Comparison of ENCODE assay signal across 18 cellular contexts in the genomic region with DNA sequence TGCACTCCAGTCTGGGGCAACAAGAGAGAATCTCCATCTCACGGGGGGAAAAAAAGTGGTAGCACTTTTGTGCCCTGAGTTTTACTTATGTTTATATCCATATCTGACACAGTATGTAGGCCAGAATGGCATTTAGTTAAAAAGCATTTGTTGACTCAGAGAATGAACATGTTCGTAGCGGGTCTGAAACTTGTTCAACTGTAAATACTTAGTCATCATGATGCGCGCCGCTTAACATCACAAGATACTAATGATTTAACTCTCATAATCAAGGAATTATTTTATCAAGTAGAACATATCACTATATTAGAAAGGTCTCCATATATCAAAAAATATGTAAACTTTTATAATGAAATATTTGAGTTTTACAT. TPM values are rescaled to one million over a fixed set of nuclear protein-coding genes. Genes with fewer than 3 reads are reported as not detected.
DNase-seq lines count a peak whose midpoint lies in the region; TF ChIP-seq lines count a peak whose summit lies in the region.
"Had no signal": no experiment of that assay in that cellular context is flagged by ENCODE, and none has a peak within 500 bp of the region (broad histone marks: within the 10 kb centered on the region; RNA-seq: fewer than 3 reads in every experiment).

No MANE protein-coding gene starts in this region.

- H3K4me3 ChIP-seq in adipocyte (ENCODE audit: low read length) (no peak overlapping the region), fibroblast of lung (replicated peaks in 1 of 4; ENCODE audit: control extremely low read depth in 1 of 4, insufficient read depth in 1 of 4, low read depth in 3 of 4, low read length in 4 of 4) (no peak overlapping the region)
- H3K4me3 ChIP-seq: lower lobe of right lung, skin epidermis, stomach had no signal

- TF ChIP-seq CTCF in HFFc6 (IDR thresholded peaks at IDR 0.05) (no peak), fibroblast of lung (conservative IDR thresholded peaks at IDR 0.05 in 1 of 2, IDR thresholded peaks at IDR 0.05 in 1 of 2; ENCODE audit: low read depth in 1 of 2, low read length in 2 of 2) (no peak), osteocyte (IDR thresholded peaks at IDR 0.05) (no peak)

- H3K4me1 ChIP-seq in adipocyte (ENCODE audit: control insufficient read depth, insufficient read depth, low read length) (peaks cover 5% of the 10 kb centered on the region), fibroblast of lung (ENCODE audit: control insufficient read depth, extremely low read depth, insufficient read depth, low read length) (no peaks in the 10 kb centered on the region)

- no peak overlapping the region for H2AFZ ChIP-seq in fibroblast of lung (ENCODE audit: low read length)

- H3K9me3 Mint-ChIP-seq in HFFc6 (no peaks in the 10 kb centered on the region), osteocyte (ENCODE audit: unreplicated experiment) (no peaks in the 10 kb centered on the region)
- H3K9me3 Mint-ChIP-seq: activated T-cell treated with anti-CD3 and anti-CD28 coated beads, Interleukin-2, amount 50 U/mL, for 72 hours; CD4-positive, alpha-beta T cell; IgD-negative memory B cell; T-helper 1 cell treated with Interleukin-12 subunit alpha and Interleukin-12 subunit beta and Interleukin-4 antibody, amounts not matched to agents 30 μg/mL and 1 μg/mL, for 36 hours had no signal

- H4K20me1 ChIP-seq in fibroblast of lung (ENCODE audit: control insufficient read depth, extremely low read depth, insufficient read depth, low read length) = no peaks in the 10 kb centered on the region

- H3K27ac ChIP-seq in fibroblast of lung (ENCODE audit: insufficient read depth, low read length) = no peak overlapping the region
- H3K27ac ChIP-seq: lower lobe of right lung, stomach had no signal

- no peaks in the 10 kb centered on the region for H3K36me3 ChIP-seq in adipocyte (ENCODE audit: control insufficient read depth, insufficient read depth, low read length, severe bottlenecking)
- H3K36me3 ChIP-seq in fibroblast of lung (ENCODE audit: control insufficient read depth, insufficient read depth, low read length) = no peaks in the 10 kb centered on the region
- H3K36me3 ChIP-seq: lower lobe of right lung had no signal

- no peak overlapping the region for H3K4me2 ChIP-seq in fibroblast of lung (ENCODE audit: extremely low read depth, insufficient read depth, low read length)

- no peaks in the 10 kb centered on the region for H3K27me3 Mint-ChIP-seq in HFFc6 (ENCODE audit: insufficient read depth)
- no peaks in the 10 kb centered on the region for H3K27me3 Mint-ChIP-seq in osteocyte (ENCODE audit: unreplicated experiment)
- H3K27me3 Mint-ChIP-seq: CD4-positive, alpha-beta T cell; IgD-negative memory B cell had no signal

- H3K27ac Mint-ChIP-seq in HFFc6 (peak overlapping the region; percentile 60; the same call in 1 of the 2 replicates), osteocyte (ENCODE audit: unreplicated experiment) (peak overlapping the region; percentile 57)
- H3K27ac Mint-ChIP-seq: activated T-cell treated with anti-CD3 and anti-CD28 coated beads, Interleukin-2, amount 50 U/mL, for 72 hours; CD4-positive, alpha-beta T cell; IgD-negative memory B cell; T-helper 1 cell treated with Interleukin-12 subunit alpha and Interleukin-12 subunit beta and Interleukin-4 antibody, amounts not matched to agents 30 μg/mL and 1 μg/mL, for 36 hours had no signal

- H3K9me3 ChIP-seq in adipocyte (ENCODE audit: control insufficient read depth, low read length) = no peaks in the 10 kb centered on the region
- H3K9me3 ChIP-seq in fibroblast of lung (ENCODE audit: control insufficient read depth, insufficient read depth, low read depth, low read length) = no peaks in the 10 kb centered on the region
- H3K9me3 ChIP-seq: lower lobe of right lung, stomach had no signal

- no peak overlapping the region; the same call in 1 of the 2 replicates for H3K4me3 Mint-ChIP-seq in HFFc6
- H3K4me3 Mint-ChIP-seq in osteocyte (ENCODE audit: unreplicated experiment) = no peak overlapping the region
- H3K4me3 Mint-ChIP-seq: activated T-cell treated with anti-CD3 and anti-CD28 coated beads, Interleukin-2, amount 50 U/mL, for 72 hours; CD4-positive, alpha-beta T cell; T-helper 1 cell treated with Interleukin-12 subunit alpha and Interleukin-12 subunit beta and Interleukin-4 antibody, amounts not matched to agents 30 μg/mL and 1 μg/mL, for 36 hours had no signal

- DNase-seq in HFFc6 = peak; percentile 30
- peak; percentile 19 for DNase-seq in adipocyte (ENCODE audit: low read depth)
- DNase-seq in fibroblast of lung (ENCODE audit: low read depth in 2 of 2) = peak; percentile 80 to 90
- no peak for DNase-seq in osteocyte (ENCODE audit: extremely low spot score, unreplicated experiment)
- no peak for DNase-seq in D341Med (ENCODE audit: low spot score)
- DNase-seq in NCI-H146 (lab: John Stamatoyannopoulos, UW) = no peak
- no peak for DNase-seq in islet precursor cell
- DNase-seq in Kasumi-1 (lab: John Stamatoyannopoulos, UW) = no peak
- DNase-seq: CD4-positive, alpha-beta T cell; effector memory CD4-positive, alpha-beta T cell; lower lobe of right lung; NCI-H510A; RPMI8226; stomach had no signal

- peaks cover 18% of the 10 kb centered on the region; the same call in 1 of the 2 replicates for H3K4me1 Mint-ChIP-seq in HFFc6 (ENCODE audit: low read depth)
- H3K4me1 Mint-ChIP-seq in osteocyte (ENCODE audit: unreplicated experiment) = peaks cover 15% of the 10 kb centered on the region

- no peaks in the 10 kb centered on the region for H3K79me2 ChIP-seq in fibroblast of lung (ENCODE audit: control insufficient read depth, insufficient read depth, low read length)

- H3K27me3 ChIP-seq in adipocyte (replicated peaks; ENCODE audit: control insufficient read depth, insufficient read depth, low read length) = no peaks in the 10 kb centered on the region
- no peaks in the 10 kb centered on the region for H3K27me3 ChIP-seq in fibroblast of lung (ENCODE audit: control insufficient read depth, insufficient read depth, low read length)
- H3K27me3 ChIP-seq: stomach had no signal

- H3K9ac ChIP-seq in adipocyte (ENCODE audit: low read length) = no peak overlapping the region
- no peak overlapping the region for H3K9ac ChIP-seq in fibroblast of lung (ENCODE audit: insufficient read depth, low read length)

- H3K36me3 Mint-ChIP-seq in HFFc6 (ENCODE audit: low read depth) (no peaks in the 10 kb centered on the region), osteocyte (ENCODE audit: unreplicated experiment) (peaks cover 2% of the 10 kb centered on the region)
- H3K36me3 Mint-ChIP-seq: IgD-negative memory B cell had no signal

RNA-seq across cellular contexts. Expression of a gene that starts 55.3 kb away (rescaled TPM):
- under 1 TPM in 2 of 6 experiments, not detected in 4; 0.18 to 0.19 TPM for total RNA-seq in HFFc6 (2021; fragmentation: NEBNext Ultra II Directional; extraction: Animal tissue kit (Norgen Biotek cat#: 25700))
- total RNA-seq in fibroblast of lung (0.26 and 0.66 TPM in 2 replicates), osteocyte (0.81 and 0.86 TPM in 2 replicates)
- polyA plus RNA-seq in fibroblast of lung = 0.06 and 0.10 TPM in 2 replicates
- 0.13 and 0.31 TPM in 2 replicates for polyA plus RNA-seq in fibroblast of lung (2012)
- polyA minus RNA-seq in fibroblast of lung (ENCODE audit: low replicate concordance) = 0.43 and 4.1 TPM in 2 replicates

RNA-seq across cellular contexts. Expression of a gene that starts 58.5 kb away (rescaled TPM):
- 10 to 100 TPM; 23.4 to 30.0 (median 27.1) TPM for total RNA-seq in HFFc6 (2021; fragmentation: NEBNext Ultra II Directional; extraction: Animal tissue kit (Norgen Biotek cat#: 25700))
- total RNA-seq in fibroblast of lung = 13.4 and 19.3 TPM in 2 replicates
- polyA plus RNA-seq in fibroblast of lung = 13.7 and 14.0 TPM in 2 replicates
- 11.7 and 15.1 TPM in 2 replicates for polyA plus RNA-seq in fibroblast of lung (2012)
- 17.9 and 21.9 TPM in 2 replicates for polyA minus RNA-seq in fibroblast of lung (ENCODE audit: low replicate concordance)
- total RNA-seq in osteocyte = 52.6 and 57.1 TPM in 2 replicates

Comparison
In these comparisons a context has a peak if more than half of its experiments do, and no peak if none do; other contexts are left out.
1. DNase-seq: peak in HFFc6 (single experiment), adipocyte (single experiment) and fibroblast of lung (2 of 2); none in osteocyte (single experiment), D341Med (single experiment), NCI-H146 (single experiment), islet precursor cell (single experiment) and Kasumi-1 (0 of 2).